12 cellular contexts compared by ENCODE assay signal in genomic region chr3:4736284-4736861, GRCh38.
DNase-seq lines count a peak whose midpoint lies in the region; ATAC-seq, FAIRE-seq and TF ChIP-seq lines count a peak whose summit lies in the region.
"Had no signal": no experiment of that assay in that cellular context is flagged by ENCODE, and none has a peak within 500 bp of the region (broad histone marks: within the 10 kb centered on the region; RNA-seq: fewer than 3 reads in every experiment).

No MANE protein-coding gene starts in this region.

- no peaks in the 10 kb centered on the region for H3K27me3 Mint-ChIP-seq in CD4-positive, CD25-positive, alpha-beta regulatory T cell
- H3K27me3 Mint-ChIP-seq in natural killer cell (ENCODE audit: low read depth in 2 of 2): no peaks in the 10 kb centered on the region
- H3K27me3 Mint-ChIP-seq: naive B cell had no signal

- intact Hi-C loops in natural killer cell (cut with micrococcal nuclease): no loop called here

- H3K27ac ChIP-seq in CD4-positive, CD25-positive, alpha-beta regulatory T cell (ENCODE audit: insufficient read depth, low read length, poor library complexity, severe bottlenecking): no peak overlapping the region

- no peak overlapping the region for H3K4me3 ChIP-seq in CD4-positive, CD25-positive, alpha-beta regulatory T cell (ENCODE audit: low read depth, low read length)
- H3K4me3 ChIP-seq in Loucy (ENCODE audit: low read length, poor library complexity, severe bottlenecking) (peak overlapping the region; percentile 53), bronchial epithelial cell (ENCODE audit: low read depth, low read length) (no peak overlapping the region)

- peak overlapping the region in 2 of 3 donors; percentile 62 to 72 for H3K27ac Mint-ChIP-seq in CD4-positive, CD25-positive, alpha-beta regulatory T cell
- peak overlapping the region; percentile 88 to 92 for H3K27ac Mint-ChIP-seq in natural killer cell

- no peaks in the 10 kb centered on the region for H4K20me1 ChIP-seq in Loucy (ENCODE audit: insufficient read depth, low read length, poor library complexity, severe bottlenecking)

- H3K4me1 ChIP-seq in CD4-positive, CD25-positive, alpha-beta regulatory T cell (ENCODE audit: control insufficient read depth, insufficient read depth, low read length, poor library complexity, severe bottlenecking): peaks cover 33% of the 10 kb centered on the region
- peaks cover 44% of the 10 kb centered on the region for H3K4me1 ChIP-seq in Loucy (ENCODE audit: insufficient read depth, low read length, poor library complexity, severe bottlenecking)

- H2AFZ ChIP-seq in Loucy (ENCODE audit: low read length): no peak overlapping the region

- peaks cover 73% of the 10 kb centered on the region for H3K36me3 Mint-ChIP-seq in CD4-positive, CD25-positive, alpha-beta regulatory T cell
- peaks cover 5% of the 10 kb centered on the region for H3K36me3 Mint-ChIP-seq in natural killer cell

- DNase-seq in CD4-positive, CD25-positive, alpha-beta regulatory T cell: peak in 1 of 3 donors; percentile 41
- DNase-seq in bronchial epithelial cell (ENCODE audit: low read depth) (peak; percentile 93), natural killer cell (no peak), NCI-H1436 (lab: John Stamatoyannopoulos, UW) (no peak), hypothalamus (lab: John Stamatoyannopoulos, UW) (no peak)
- DNase-seq: COR-L47, naive B cell, NCI-H524 had no signal

- H3K4me1 Mint-ChIP-seq in CD4-positive, CD25-positive, alpha-beta regulatory T cell: peaks cover 24 to 73% (median 49%) of the 10 kb centered on the region in 4 donors
- H3K4me1 Mint-ChIP-seq in natural killer cell: peaks cover 54 to 65% of the 10 kb centered on the region in 2 donors

- no peaks in the 10 kb centered on the region for H3K79me2 ChIP-seq in Loucy (ENCODE audit: insufficient read depth, low read length)

- peaks cover 0 to 6% (median 2%) of the 10 kb centered on the region in 7 donors for H3K9me3 Mint-ChIP-seq in CD4-positive, CD25-positive, alpha-beta regulatory T cell
- peaks cover 0 to 2% of the 10 kb centered on the region in 2 donors for H3K9me3 Mint-ChIP-seq in natural killer cell
- H3K9me3 Mint-ChIP-seq: naive B cell had no signal

- peaks cover 20% of the 10 kb centered on the region for H3K36me3 ChIP-seq in CD4-positive, CD25-positive, alpha-beta regulatory T cell (ENCODE audit: control insufficient read depth, insufficient read depth, low read length)
- H3K36me3 ChIP-seq in Loucy (ENCODE audit: insufficient read depth, low read length) (peaks cover 24% of the 10 kb centered on the region; the same call in 1 of the 2 replicates), bronchial epithelial cell (ENCODE audit: control insufficient read depth, insufficient read depth, low read length) (no peaks in the 10 kb centered on the region)

- no peaks in the 10 kb centered on the region for H3K9me2 ChIP-seq in Loucy (replicated peaks; ENCODE audit: low read depth, low read length)

- H3K9me3 ChIP-seq in CD4-positive, CD25-positive, alpha-beta regulatory T cell (ENCODE audit: control insufficient read depth in 2 of 2, low read length in 2 of 2): no peaks in the 10 kb centered on the region
- no peaks in the 10 kb centered on the region for H3K9me3 ChIP-seq in Loucy (ENCODE audit: insufficient read depth, low read depth, low read length)

- peak in 1 of 2 donors; percentile 34 for ATAC-seq in CD4-positive, CD25-positive, alpha-beta regulatory T cell (ENCODE audit: low read depth in 2 of 2)
- peak; percentile 21 to 57 (median 40) for ATAC-seq in natural killer cell
- no peak for ATAC-seq in HG02798 (IDR thresholded peaks at IDR 0.05; ENCODE audit: poor library complexity, unreplicated experiment)
- ATAC-seq in HG03469 (IDR thresholded peaks at IDR 0.05; ENCODE audit: unreplicated experiment): no peak

- H3F3A ChIP-seq in Loucy (ENCODE audit: low read depth): no peaks in the 10 kb centered on the region

- H3K9ac ChIP-seq in Loucy (ENCODE audit: low read depth, low read length, poor library complexity, severe bottlenecking): peak overlapping the region; percentile 34

- no peaks in the 10 kb centered on the region for H3K27me3 ChIP-seq in CD4-positive, CD25-positive, alpha-beta regulatory T cell (ENCODE audit: control insufficient read depth, insufficient read depth, low read length)
- H3K27me3 ChIP-seq in Loucy (ENCODE audit: insufficient read depth, low read length, poor library complexity, severe bottlenecking) (no peaks in the 10 kb centered on the region), bronchial epithelial cell (ENCODE audit: control insufficient read depth, insufficient read depth, low read length) (no peaks in the 10 kb centered on the region)

- H3K4me3 Mint-ChIP-seq in CD4-positive, CD25-positive, alpha-beta regulatory T cell: peak overlapping the region in 3 of 4 donors; percentile 18 to 26 (median 26)
- H3K4me3 Mint-ChIP-seq in natural killer cell: peak overlapping the region; percentile 51

- no peak for TF ChIP-seq CTCF in Loucy (conservative IDR thresholded peaks at IDR 0.05; ENCODE audit: low read length)
- TF ChIP-seq CTCF in bronchial epithelial cell (IDR thresholded peaks at IDR 0.05; ENCODE audit: insufficient read depth, low read length, severe bottlenecking): no peak
- TF ChIP-seq CTCF in natural killer cell (IDR thresholded peaks at IDR 0.05): no peak

- FAIRE-seq in bronchial epithelial cell (lab: Jason Lieb, UNC): no peak
- FAIRE-seq: H1 had no signal

- peak overlapping the region; percentile 68 for H3K4me2 ChIP-seq in Loucy (ENCODE audit: low read depth, low read length, poor library complexity, severe bottlenecking)

Comparison
In these comparisons a context has a peak if more than half of its experiments do, and no peak if none do; other contexts are left out.
1. ATAC-seq: peak in natural killer cell (3 of 3); none in HG02798 (single experiment) and HG03469 (single experiment).